Comparison of ENCODE assay signal across 1 cellular context in genomic region chr20:35285806-35286076, GRCh38.
TF ChIP-seq lines count a peak whose summit lies in the region.

No MANE protein-coding gene starts in this region.

TF ChIP-seq in H1, 55 proteins besides CTCF, POLR2A, EP300 and RAD21:
- TF ChIP-seq SRF (IDR thresholded peaks at IDR 0.05; ENCODE audit: low read depth, low read length), result no peak
TF ChIP-seq in H1: peak in this region for 0.
